In genomic region chr5:96120120-96120519, GRCh38 we compare ENCODE assay signal across 25 cellular contexts.
"Had no signal": no experiment of that assay in that cellular context is flagged by ENCODE, and none has a peak within 500 bp of the region (broad histone marks: within the 10 kb centered on the region; RNA-seq: fewer than 3 reads in every experiment).

No MANE protein-coding gene starts in this region.

- H3K4me1 ChIP-seq: thyroid gland, upper lobe of left lung had no signal

- H3K27ac ChIP-seq: neutrophil, ovary, thyroid gland, upper lobe of left lung had no signal

- H3K27me3 ChIP-seq: esophagus squamous epithelium, neutrophil, ovary, stomach, thyroid gland, upper lobe of left lung had no signal

- DNase-seq: activated B cell treated with CpG ODN at 0.5 μM for 24 hours; activated CD4-positive, alpha-beta T cell treated with anti-CD3 and anti-CD28 coated beads, Interleukin-2, amount 50 U/mL, for 1 hour; activated CD8-positive, alpha-beta T cell treated with anti-CD3 and anti-CD28 coated beads for 36 hours; activated gamma-delta T cell treated with Interleukin-2 at 50 U/mL for 16 hours; activated naive CD8-positive, alpha-beta T cell treated with anti-CD3 and anti-CD28 coated beads, Interleukin-2, amount 50 U/mL, for 24 hours; activated T-cell treated with anti-CD3 and anti-CD28 coated beads, Interleukin-2, amount 50 U/mL, for 4 hours; amygdala; caudate nucleus; cortex of kidney; endodermal cell; esophagus squamous epithelium; left cardiac atrium; left ventricle myocardium superior; naive B cell; nephron progenitor cell; ovary; retina; stimulated activated CD4-positive, alpha-beta T cell treated with anti-CD3 and anti-CD28 coated beads, Interleukin-15, amount 100 ng/mL, for 24 hours; stimulated activated CD4-positive, alpha-beta T cell treated with anti-CD3 and anti-CD28 coated beads, Interleukin-2, amount 100 ng/mL, for 24 hours; stimulated activated naive B cell treated with anti-CD40 and anti-IgM and Interleukin-4, amounts not matched to agents 10 μg/mL and 1 μg/mL and 100 μg/mL, for 72 hours; stomach; thyroid gland; upper lobe of left lung had no signal

- H3K4me3 ChIP-seq: esophagus squamous epithelium, ovary, stomach, thyroid gland, upper lobe of left lung had no signal

- H3K9me3 ChIP-seq: esophagus squamous epithelium, neutrophil, ovary, stomach, thyroid gland, upper lobe of left lung had no signal

- H3K36me3 ChIP-seq: esophagus squamous epithelium, neutrophil, ovary, stomach, thyroid gland, upper lobe of left lung had no signal

- ATAC-seq: activated CD8-positive, alpha-beta T cell treated with anti-CD3 and anti-CD28 coated beads for 36 hours; activated naive CD8-positive, alpha-beta T cell treated with anti-CD3 and anti-CD28 coated beads, Interleukin-2, amount 50 U/mL, for 24 hours; activated T-cell treated with anti-CD3 and anti-CD28 coated beads, Interleukin-2, amount 50 U/mL, for 4 hours; activated T-helper 17 cell treated with anti-CD3 and anti-CD28 coated beads, Interleukin-2, amount 50 U/mL, for 72 hours; left ventricle myocardium superior; stimulated activated naive B cell treated with anti-CD40 and anti-IgM and Interleukin-4, amounts not matched to agents 10 μg/mL and 1 μg/mL and 100 μg/mL, for 72 hours had no signal
